8 cellular contexts compared by ENCODE assay signal in genomic region chr1:65419681-65420589, GRCh38. TPM values are rescaled to one million over a fixed set of nuclear protein-coding genes. Genes with fewer than 3 reads are reported as not detected.
DNase-seq lines count a peak whose midpoint lies in the region; ATAC-seq and TF ChIP-seq lines count a peak whose summit lies in the region.

No MANE protein-coding gene starts in this region.

- H3K4me3 Mint-ChIP-seq in CD4-positive, alpha-beta T cell, result no peak overlapping the region

- no peak for TF ChIP-seq CTCF in CD4-positive, alpha-beta T cell (IDR thresholded peaks at IDR 0.05)
- TF ChIP-seq CTCF in dorsolateral prefrontal cortex (IDR thresholded peaks at IDR 0.05 in 54 of 56, conservative IDR thresholded peaks at IDR 0.05 in 2 of 56; ENCODE audit: low read depth in 1 of 56, partially characterized antibody in 56 of 56) (peak in 4 of 56 donors; percentile 7 to 27 (median 10)), lower leg skin (IDR thresholded peaks at IDR 0.05) (no peak)

- no peak overlapping the region for H3K27ac Mint-ChIP-seq in CD4-positive, alpha-beta T cell

- ATAC-seq in CD4-positive, alpha-beta T cell (ENCODE audit: poor library complexity), result peak; percentile 93
- ATAC-seq in GM19455 (IDR thresholded peaks at IDR 0.05; ENCODE audit: unreplicated experiment) (peak; percentile 92), HG03575 (IDR thresholded peaks at IDR 0.05; ENCODE audit: extremely low read depth, insufficient number of reproducible peaks, low FRiP score, unreplicated experiment) (peak; percentile 76)

- intact Hi-C loops in CD4-positive, alpha-beta T cell (cut with DNase I, micrococcal nuclease), result loop anchor here (2.0 to 10.0 kb wide), 8 partner anchors 165 to 1515 kb away; partner anchors contain the start of gene JAK1 (in 1 of the 2)
- intact Hi-C loops in dorsolateral prefrontal cortex (cut with DNase I), result loop anchor here (1.0 to 10.0 kb wide), 6 partner anchors 98 to 355 kb away; partner anchors contain the start of gene DNAJC6 (in 2 of the 2)
- intact Hi-C loops in lower leg skin (cut with DNase I; ENCODE audit: low total_unique reads), result no loop called here

- no peaks in the 10 kb centered on the region for H3K9me3 Mint-ChIP-seq in CD4-positive, alpha-beta T cell

- no peaks in the 10 kb centered on the region for H3K27me3 Mint-ChIP-seq in CD4-positive, alpha-beta T cell

- peaks cover 26% of the 10 kb centered on the region for H3K4me1 Mint-ChIP-seq in CD4-positive, alpha-beta T cell (ENCODE audit: low read depth)

- peak; percentile 98 to 99 (median 98) for DNase-seq in CD4-positive, alpha-beta T cell
- DNase-seq in NCI-H774 (lab: John Stamatoyannopoulos, UW) (peak; percentile 96), dorsolateral prefrontal cortex (peak; percentile 89 to 98 (median 94)), lower leg skin (ENCODE audit: low spot score in 2 of 2) (peak; percentile 98 to 100)
- DNase-seq in activated CD4-positive, alpha-beta T cell treated with anti-CD3 and anti-CD28 coated beads, Interleukin-2, amount 50 U/mL, for 48 hours, result peak; percentile 99
- peak; percentile 97 to 99 for DNase-seq in stimulated activated CD4-positive, alpha-beta T cell treated with anti-CD3 and anti-CD28 coated beads, Interleukin-4, amount 100 ng/mL, for 4 hours

- H3K9me3 ChIP-seq in CD4-positive, alpha-beta T cell (ENCODE audit: control insufficient read depth, low read length), result no peaks in the 10 kb centered on the region

- H3K27ac ChIP-seq in CD4-positive, alpha-beta T cell (ENCODE audit: low read depth, low read length), result peak overlapping the region; percentile 69
- H3K27ac ChIP-seq in dorsolateral prefrontal cortex, result peak overlapping the region; percentile 69 to 100 (median 97)

- POLR2A ChIA-PET in CD4-positive, alpha-beta T cell (lab: Charles Lee), result interaction anchor here (0.6 to 2.4 kb wide), 22 partner anchors 9 to 1827 kb away, joined by 3 to 24 read pairs (median 5); partner anchors contain the start of genes JAK1 and PGM1

- WGBS in lower leg skin, 2 donors, result 1% methylated on average over 39 to 41 of the region's 52 CpGs

- H3K27me3 ChIP-seq in CD4-positive, alpha-beta T cell (ENCODE audit: control insufficient read depth, insufficient read depth, low read length), result no peaks in the 10 kb centered on the region
- no peaks in the 10 kb centered on the region for H3K27me3 ChIP-seq in dorsolateral prefrontal cortex

- H3K36me3 Mint-ChIP-seq in CD4-positive, alpha-beta T cell (ENCODE audit: low read depth), result peaks cover 12% of the 10 kb centered on the region

- CTCF ChIA-PET in CD4-positive, alpha-beta T cell (lab: Charles Lee), result interaction anchor here (3.5 kb wide), 1 partner anchor 11 kb away, joined by 20 read pairs; no protein-coding TSS in a partner anchor

- TF ChIP-seq POLR2A in lower leg skin (IDR thresholded peaks at IDR 0.05), result no peak

- H3K4me3 ChIP-seq in dorsolateral prefrontal cortex, result peak overlapping the region; percentile 59 to 99 (median 90)
- peak overlapping the region; percentile 43 for H3K4me3 ChIP-seq in lower leg skin (ENCODE audit: low read depth, poor library complexity, severe bottlenecking)

RNA-seq across cellular contexts. Expression of gene LEPR, which starts 0.5 kb away (rescaled TPM):
- total RNA-seq in CD4-positive, alpha-beta T cell, result under 1 TPM; 0.58 to 0.59 TPM
- total RNA-seq in dorsolateral prefrontal cortex, result 10 to 100 TPM in 48 of 120 experiments, 1 to 10 TPM in 72; 3.9 to 33.4 (median 9.2) TPM
- total RNA-seq in lower leg skin, result 10 to 100 TPM in 3 of 4 donors, 1 to 10 TPM in 1; 5.1 to 12.9 (median 11.0) TPM

RNA-seq across cellular contexts. Expression of gene LEPROT, which starts 0.5 kb away (rescaled TPM):
- 10 to 100 TPM; 20.2 to 23.9 TPM for total RNA-seq in CD4-positive, alpha-beta T cell
- total RNA-seq in dorsolateral prefrontal cortex (10 to 100 TPM; 20.6 to 68.1 (median 34.2) TPM), lower leg skin (10 to 100 TPM; 28.5 to 49.2 (median 32.3) TPM)

Comparison
In these comparisons a context has a peak if more than half of its experiments do, and no peak if none do; other contexts are left out.
1. Peak in every context shown above with its lines: DNase-seq, ATAC-seq, H3K4me3 ChIP-seq and H3K27ac ChIP-seq.